In the genomic region with DNA sequence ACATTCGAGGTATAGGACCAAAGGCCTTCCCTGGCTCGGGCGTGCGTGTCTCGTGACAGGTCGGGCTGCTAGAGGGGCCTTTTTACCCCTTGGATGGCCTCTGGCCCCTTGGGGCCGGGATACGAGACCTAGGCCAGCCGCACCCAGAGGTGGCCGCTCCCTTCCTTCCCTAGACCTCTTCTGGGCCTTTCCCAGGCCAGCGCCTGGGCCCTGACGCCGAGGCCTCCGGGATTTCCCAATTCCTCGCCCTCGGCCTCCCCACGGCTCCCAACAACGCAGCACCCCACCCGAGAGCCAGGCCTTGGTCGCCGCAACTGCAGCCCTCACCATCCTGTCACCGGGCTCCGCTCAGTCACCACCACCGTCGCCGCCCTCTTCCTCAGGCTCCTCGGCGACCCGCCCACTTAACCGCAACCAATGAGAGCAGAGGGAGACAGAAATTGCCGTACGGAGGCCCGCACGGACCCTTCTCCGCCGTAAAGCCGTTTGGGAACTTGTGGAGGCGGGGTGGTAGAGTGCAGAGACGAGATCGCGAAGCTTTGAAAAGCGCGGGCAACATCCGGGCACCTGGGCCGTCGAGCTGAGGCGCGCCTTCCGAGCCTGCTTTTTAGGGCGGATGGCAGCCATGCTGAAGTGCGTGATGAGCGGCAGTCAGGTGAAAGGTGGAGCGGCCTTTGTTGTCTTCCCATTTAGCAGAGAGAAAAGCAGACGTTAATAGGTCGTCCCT, we compare ENCODE assay signal across 1 cellular context.
TF ChIP-seq lines count a peak whose summit lies in the region.

A gene (plus strand): TSS at position 610 of the 727 bp plus-strand sequence. CDS start 7 bp downstream, at position 617.
A gene (minus strand): TSS at position 390 of the 727 bp plus-strand sequence. CDS start 60 bp downstream, at position 330.

TF ChIP-seq in HepG2, 621 proteins besides CTCF, POLR2A, EP300 and RAD21 (continued from another document and continues in another):
- TF ChIP-seq, protein P1, sequence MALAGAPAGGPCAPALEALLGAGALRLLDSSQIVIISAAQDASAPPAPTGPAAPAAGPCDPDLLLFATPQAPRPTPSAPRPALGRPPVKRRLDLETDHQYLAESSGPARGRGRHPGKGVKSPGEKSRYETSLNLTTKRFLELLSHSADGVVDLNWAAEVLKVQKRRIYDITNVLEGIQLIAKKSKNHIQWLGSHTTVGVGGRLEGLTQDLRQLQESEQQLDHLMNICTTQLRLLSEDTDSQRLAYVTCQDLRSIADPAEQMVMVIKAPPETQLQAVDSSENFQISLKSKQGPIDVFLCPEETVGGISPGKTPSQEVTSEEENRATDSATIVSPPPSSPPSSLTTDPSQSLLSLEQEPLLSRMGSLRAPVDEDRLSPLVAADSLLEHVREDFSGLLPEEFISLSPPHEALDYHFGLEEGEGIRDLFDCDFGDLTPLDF (CRISPR knock-in tag; IDR thresholded peaks at IDR 0.05): peak; percentile 99
- TF ChIP-seq GATAD1 (CRISPR knock-in tag; IDR thresholded peaks at IDR 0.05): peak; percentile 93
- peak; percentile 91 for TF ChIP-seq HIVEP1 (CRISPR knock-in tag; IDR thresholded peaks at IDR 0.05)
- peak; percentile 96; the same call in 1 of the 2 replicates for TF ChIP-seq ZNF790 (CRISPR knock-in tag; IDR thresholded peaks at IDR 0.05; ENCODE audit: borderline replicate concordance)
- TF ChIP-seq SKI (IDR thresholded peaks at IDR 0.05; ENCODE audit: partially characterized antibody): no peak
- TF ChIP-seq, protein P2, sequence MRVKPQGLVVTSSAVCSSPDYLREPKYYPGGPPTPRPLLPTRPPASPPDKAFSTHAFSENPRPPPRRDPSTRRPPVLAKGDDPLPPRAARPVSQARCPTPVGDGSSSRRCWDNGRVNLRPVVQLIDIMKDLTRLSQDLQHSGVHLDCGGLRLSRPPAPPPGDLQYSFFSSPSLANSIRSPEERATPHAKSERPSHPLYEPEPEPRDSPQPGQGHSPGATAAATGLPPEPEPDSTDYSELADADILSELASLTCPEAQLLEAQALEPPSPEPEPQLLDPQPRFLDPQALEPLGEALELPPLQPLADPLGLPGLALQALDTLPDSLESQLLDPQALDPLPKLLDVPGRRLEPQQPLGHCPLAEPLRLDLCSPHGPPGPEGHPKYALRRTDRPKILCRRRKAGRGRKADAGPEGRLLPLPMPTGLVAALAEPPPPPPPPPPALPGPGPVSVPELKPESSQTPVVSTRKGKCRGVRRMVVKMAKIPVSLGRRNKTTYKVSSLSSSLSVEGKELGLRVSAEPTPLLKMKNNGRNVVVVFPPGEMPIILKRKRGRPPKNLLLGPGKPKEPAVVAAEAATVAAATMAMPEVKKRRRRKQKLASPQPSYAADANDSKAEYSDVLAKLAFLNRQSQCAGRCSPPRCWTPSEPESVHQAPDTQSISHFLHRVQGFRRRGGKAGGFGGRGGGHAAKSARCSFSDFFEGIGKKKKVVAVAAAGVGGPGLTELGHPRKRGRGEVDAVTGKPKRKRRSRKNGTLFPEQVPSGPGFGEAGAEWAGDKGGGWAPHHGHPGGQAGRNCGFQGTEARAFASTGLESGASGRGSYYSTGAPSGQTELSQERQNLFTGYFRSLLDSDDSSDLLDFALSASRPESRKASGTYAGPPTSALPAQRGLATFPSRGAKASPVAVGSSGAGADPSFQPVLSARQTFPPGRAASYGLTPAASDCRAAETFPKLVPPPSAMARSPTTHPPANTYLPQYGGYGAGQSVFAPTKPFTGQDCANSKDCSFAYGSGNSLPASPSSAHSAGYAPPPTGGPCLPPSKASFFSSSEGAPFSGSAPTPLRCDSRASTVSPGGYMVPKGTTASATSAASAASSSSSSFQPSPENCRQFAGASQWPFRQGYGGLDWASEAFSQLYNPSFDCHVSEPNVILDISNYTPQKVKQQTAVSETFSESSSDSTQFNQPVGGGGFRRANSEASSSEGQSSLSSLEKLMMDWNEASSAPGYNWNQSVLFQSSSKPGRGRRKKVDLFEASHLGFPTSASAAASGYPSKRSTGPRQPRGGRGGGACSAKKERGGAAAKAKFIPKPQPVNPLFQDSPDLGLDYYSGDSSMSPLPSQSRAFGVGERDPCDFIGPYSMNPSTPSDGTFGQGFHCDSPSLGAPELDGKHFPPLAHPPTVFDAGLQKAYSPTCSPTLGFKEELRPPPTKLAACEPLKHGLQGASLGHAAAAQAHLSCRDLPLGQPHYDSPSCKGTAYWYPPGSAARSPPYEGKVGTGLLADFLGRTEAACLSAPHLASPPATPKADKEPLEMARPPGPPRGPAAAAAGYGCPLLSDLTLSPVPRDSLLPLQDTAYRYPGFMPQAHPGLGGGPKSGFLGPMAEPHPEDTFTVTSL (CRISPR knock-in tag; IDR thresholded peaks at IDR 0.05; ENCODE audit: borderline replicate concordance): no peak
- TF ChIP-seq NAIF1 (CRISPR knock-in tag; IDR thresholded peaks at IDR 0.05; ENCODE audit: borderline replicate concordance): no peak
- no peak for TF ChIP-seq TCF12 (IDR thresholded peaks at IDR 0.05)
- TF ChIP-seq TCF12 (CRISPR knock-in tag; IDR thresholded peaks at IDR 0.05): peak; percentile 85
- no peak for TF ChIP-seq ZC3H4 (CRISPR knock-in tag; IDR thresholded peaks at IDR 0.05; ENCODE audit: borderline replicate concordance)
- TF ChIP-seq HCFC1 (IDR thresholded peaks at IDR 0.05; ENCODE audit: low read depth, low read length): peak; percentile 51
- 0 out of 2 replicates have a peak, but pooled peaks have one; percentile 62 for TF ChIP-seq ZNF530 (CRISPR knock-in tag; IDR thresholded peaks at IDR 0.05; ENCODE audit: low read depth)
- peak; percentile 90 for TF ChIP-seq AHR (CRISPR knock-in tag; IDR thresholded peaks at IDR 0.05)
- TF ChIP-seq ZNF607 (CRISPR knock-in tag; IDR thresholded peaks at IDR 0.05; ENCODE audit: borderline replicate concordance): peak; percentile 98
- TF ChIP-seq HMG20B (CRISPR knock-in tag; conservative IDR thresholded peaks at IDR 0.05): no peak; the same call in 1 of the 2 replicates
- TF ChIP-seq HDAC6 (IDR thresholded peaks at IDR 0.05; ENCODE audit: low read depth, low read length): no peak
- no peak for TF ChIP-seq TSC22D2 (CRISPR knock-in tag; IDR thresholded peaks at IDR 0.05; ENCODE audit: borderline replicate concordance)
- TF ChIP-seq, protein P3, sequence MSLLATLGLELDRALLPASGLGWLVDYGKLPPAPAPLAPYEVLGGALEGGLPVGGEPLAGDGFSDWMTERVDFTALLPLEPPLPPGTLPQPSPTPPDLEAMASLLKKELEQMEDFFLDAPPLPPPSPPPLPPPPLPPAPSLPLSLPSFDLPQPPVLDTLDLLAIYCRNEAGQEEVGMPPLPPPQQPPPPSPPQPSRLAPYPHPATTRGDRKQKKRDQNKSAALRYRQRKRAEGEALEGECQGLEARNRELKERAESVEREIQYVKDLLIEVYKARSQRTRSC (CRISPR knock-in tag; IDR thresholded peaks at IDR 0.05; ENCODE audit: low read depth): peak; percentile 92; the same call in 1 of the 2 replicates
- TF ChIP-seq ZNF747 (CRISPR knock-in tag; IDR thresholded peaks at IDR 0.05; ENCODE audit: borderline replicate concordance): peak; percentile 92
- no peak for TF ChIP-seq ZNF496 (CRISPR knock-in tag; IDR thresholded peaks at IDR 0.05; ENCODE audit: insufficient replicate concordance)
- no peak for TF ChIP-seq ZNF121 (CRISPR knock-in tag; IDR thresholded peaks at IDR 0.05)
- TF ChIP-seq MYNN (CRISPR knock-in tag; IDR thresholded peaks at IDR 0.05; ENCODE audit: low read depth): no peak
- peak; percentile 37; the same call in 1 of the 2 replicates for TF ChIP-seq RFX5 (IDR thresholded peaks at IDR 0.05; ENCODE audit: low read depth, low read length)
- TF ChIP-seq SMARCE1 (IDR thresholded peaks at IDR 0.05; ENCODE audit: borderline replicate concordance): no peak
- TF ChIP-seq, protein P4, sequence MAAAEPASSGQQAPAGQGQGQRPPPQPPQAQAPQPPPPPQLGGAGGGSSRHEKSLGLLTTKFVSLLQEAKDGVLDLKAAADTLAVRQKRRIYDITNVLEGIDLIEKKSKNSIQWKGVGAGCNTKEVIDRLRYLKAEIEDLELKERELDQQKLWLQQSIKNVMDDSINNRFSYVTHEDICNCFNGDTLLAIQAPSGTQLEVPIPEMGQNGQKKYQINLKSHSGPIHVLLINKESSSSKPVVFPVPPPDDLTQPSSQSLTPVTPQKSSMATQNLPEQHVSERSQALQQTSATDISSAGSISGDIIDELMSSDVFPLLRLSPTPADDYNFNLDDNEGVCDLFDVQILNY (CRISPR knock-in tag; conservative IDR thresholded peaks at IDR 0.05): peak; percentile 83
- no peak for TF ChIP-seq FOSL1 (CRISPR knock-in tag; IDR thresholded peaks at IDR 0.05; ENCODE audit: borderline replicate concordance)
- peak; percentile 97 for TF ChIP-seq ZNF256 (CRISPR knock-in tag; conservative IDR thresholded peaks at IDR 0.05)
- TF ChIP-seq FOXJ3 (CRISPR knock-in tag; IDR thresholded peaks at IDR 0.05; ENCODE audit: borderline replicate concordance): 0 out of 2 replicates have a peak, but pooled peaks have one; percentile 58
- TF ChIP-seq, protein P5, sequence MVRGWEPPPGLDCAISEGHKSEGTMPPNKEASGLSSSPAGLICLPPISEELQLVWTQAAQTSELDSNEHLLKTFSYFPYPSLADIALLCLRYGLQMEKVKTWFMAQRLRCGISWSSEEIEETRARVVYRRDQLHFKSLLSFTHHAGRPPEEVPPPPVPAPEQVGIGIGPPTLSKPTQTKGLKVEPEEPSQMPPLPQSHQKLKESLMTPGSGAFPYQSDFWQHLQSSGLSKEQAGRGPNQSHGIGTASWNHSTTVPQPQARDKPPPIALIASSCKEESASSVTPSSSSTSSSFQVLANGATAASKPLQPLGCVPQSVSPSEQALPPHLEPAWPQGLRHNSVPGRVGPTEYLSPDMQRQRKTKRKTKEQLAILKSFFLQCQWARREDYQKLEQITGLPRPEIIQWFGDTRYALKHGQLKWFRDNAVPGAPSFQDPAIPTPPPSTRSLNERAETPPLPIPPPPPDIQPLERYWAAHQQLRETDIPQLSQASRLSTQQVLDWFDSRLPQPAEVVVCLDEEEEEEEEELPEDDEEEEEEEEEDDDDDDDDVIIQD (CRISPR knock-in tag; IDR thresholded peaks at IDR 0.05; ENCODE audit: low read depth): peak; percentile 95
- TF ChIP-seq ATF7 (IDR thresholded peaks at IDR 0.05): no peak
- peak; percentile 86 for TF ChIP-seq ATF7 (CRISPR knock-in tag; IDR thresholded peaks at IDR 0.05)
- no peak for TF ChIP-seq TBX3 (IDR thresholded peaks at IDR 0.05; ENCODE audit: borderline replicate concordance)
- TF ChIP-seq ADNP (CRISPR knock-in tag; IDR thresholded peaks at IDR 0.05): no peak
- TF ChIP-seq ZNF589 (CRISPR knock-in tag; conservative IDR thresholded peaks at IDR 0.05): 0 out of 2 replicates have a peak, but pooled peaks have one; percentile 85
- peak; percentile 99 for TF ChIP-seq CCDC6 (CRISPR knock-in tag; IDR thresholded peaks at IDR 0.05)
- peak; percentile 91 for TF ChIP-seq ZNF841 (CRISPR knock-in tag; IDR thresholded peaks at IDR 0.05; ENCODE audit: borderline replicate concordance)
- TF ChIP-seq, protein P6, sequence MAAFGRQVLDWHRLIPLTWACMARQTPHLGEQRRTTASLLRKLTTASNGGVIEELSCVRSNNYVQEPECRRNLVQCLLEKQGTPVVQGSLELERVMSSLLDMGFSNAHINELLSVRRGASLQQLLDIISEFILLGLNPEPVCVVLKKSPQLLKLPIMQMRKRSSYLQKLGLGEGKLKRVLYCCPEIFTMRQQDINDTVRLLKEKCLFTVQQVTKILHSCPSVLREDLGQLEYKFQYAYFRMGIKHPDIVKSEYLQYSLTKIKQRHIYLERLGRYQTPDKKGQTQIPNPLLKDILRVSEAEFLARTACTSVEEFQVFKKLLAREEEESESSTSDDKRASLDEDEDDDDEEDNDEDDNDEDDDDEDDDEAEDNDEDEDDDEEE (CRISPR knock-in tag; IDR thresholded peaks at IDR 0.05): peak; percentile 86
- TF ChIP-seq ZNF773 (CRISPR knock-in tag; IDR thresholded peaks at IDR 0.05; ENCODE audit: borderline replicate concordance): peak; percentile 21; the same call in 1 of the 2 replicates
- peak; percentile 94 for TF ChIP-seq WIZ (CRISPR knock-in tag; IDR thresholded peaks at IDR 0.05)
- peak; percentile 92; the same call in 1 of the 2 replicates for TF ChIP-seq ZNF570 (CRISPR knock-in tag; IDR thresholded peaks at IDR 0.05; ENCODE audit: borderline replicate concordance)
- peak; percentile 74; the same call in 1 of the 2 replicates for TF ChIP-seq ZNF780A (CRISPR knock-in tag; IDR thresholded peaks at IDR 0.05)
- TF ChIP-seq, protein P7, sequence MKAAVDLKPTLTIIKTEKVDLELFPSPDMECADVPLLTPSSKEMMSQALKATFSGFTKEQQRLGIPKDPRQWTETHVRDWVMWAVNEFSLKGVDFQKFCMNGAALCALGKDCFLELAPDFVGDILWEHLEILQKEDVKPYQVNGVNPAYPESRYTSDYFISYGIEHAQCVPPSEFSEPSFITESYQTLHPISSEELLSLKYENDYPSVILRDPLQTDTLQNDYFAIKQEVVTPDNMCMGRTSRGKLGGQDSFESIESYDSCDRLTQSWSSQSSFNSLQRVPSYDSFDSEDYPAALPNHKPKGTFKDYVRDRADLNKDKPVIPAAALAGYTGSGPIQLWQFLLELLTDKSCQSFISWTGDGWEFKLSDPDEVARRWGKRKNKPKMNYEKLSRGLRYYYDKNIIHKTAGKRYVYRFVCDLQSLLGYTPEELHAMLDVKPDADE (CRISPR knock-in tag; IDR thresholded peaks at IDR 0.05): 0 out of 2 replicates have a peak, but pooled peaks have one; percentile 83
- TF ChIP-seq KLF6 (CRISPR knock-in tag; IDR thresholded peaks at IDR 0.05): no peak; the same call in 1 of the 2 replicates
- TF ChIP-seq, protein P8, sequence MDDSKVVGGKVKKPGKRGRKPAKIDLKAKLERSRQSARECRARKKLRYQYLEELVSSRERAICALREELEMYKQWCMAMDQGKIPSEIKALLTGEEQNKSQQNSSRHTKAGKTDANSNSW (CRISPR knock-in tag; IDR thresholded peaks at IDR 0.05; ENCODE audit: borderline replicate concordance): peak; percentile 86
- no peak for TF ChIP-seq ZNF549 (CRISPR knock-in tag; IDR thresholded peaks at IDR 0.05)
- peak; percentile 85 for TF ChIP-seq KLF11 (CRISPR knock-in tag; IDR thresholded peaks at IDR 0.05)
- TF ChIP-seq SRSF4 (IDR thresholded peaks at IDR 0.05; ENCODE audit: low read depth, low read length, poor library complexity, severe bottlenecking): no peak
- peak; percentile 99 for TF ChIP-seq BORCS8-MEF2B (CRISPR knock-in tag; IDR thresholded peaks at IDR 0.05)
